In the genomic region with DNA sequence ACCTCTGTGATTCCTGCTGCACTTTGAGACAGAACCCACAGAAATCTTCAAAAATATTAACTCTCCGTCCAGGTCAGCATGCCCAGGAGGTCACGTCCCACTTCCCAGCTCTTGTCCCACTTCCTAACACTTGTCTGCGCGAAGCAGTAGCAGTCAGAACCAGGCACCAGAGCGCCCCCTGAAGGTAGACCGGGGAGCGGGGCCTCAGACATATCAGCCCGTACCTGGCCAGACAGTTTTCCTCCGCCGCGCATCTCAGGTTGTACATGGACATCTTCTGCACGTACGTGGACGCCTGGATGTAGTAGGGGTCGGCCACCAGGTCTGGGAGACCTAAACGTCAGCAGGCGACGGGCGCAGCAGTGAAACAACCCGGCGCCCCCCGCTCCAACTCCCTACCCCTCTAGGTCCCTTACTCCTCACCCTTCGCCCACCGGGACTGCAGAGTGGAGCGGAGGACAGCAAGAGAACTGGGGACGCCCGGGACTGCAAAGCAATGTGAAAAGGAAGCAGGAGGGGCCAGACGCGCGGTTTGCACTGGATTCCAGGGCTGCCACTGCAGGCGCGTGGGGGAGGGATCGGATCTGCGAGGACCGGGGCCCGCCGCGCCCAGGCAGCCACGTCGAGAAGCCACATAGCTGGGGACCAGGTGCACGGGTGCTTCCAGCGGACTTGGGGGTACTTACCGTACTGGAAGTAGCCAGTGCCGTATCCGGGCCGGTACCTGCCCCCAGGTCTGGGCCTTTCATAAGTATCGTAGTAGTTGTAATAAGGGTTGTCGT, we compare ENCODE assay signal across 8 cellular contexts. TPM values are rescaled to one million over a fixed set of nuclear protein-coding genes. Genes with fewer than 3 reads are reported as not detected.
DNase-seq lines count a peak whose midpoint lies in the region; ATAC-seq, FAIRE-seq and TF ChIP-seq lines count a peak whose summit lies in the region.

No MANE protein-coding gene starts in this region.

- H3K4me1 ChIP-seq in SK-N-SH (ENCODE audit: control insufficient read depth in 1 of 2, insufficient read depth in 2 of 2, low read depth in 1 of 2, low read length in 1 of 2) (peaks cover 14 to 16% of the 10 kb centered on the region in 2 experiments; a peak in 3 of 4 replicates), keratinocyte (ENCODE audit: control insufficient read depth, extremely low read depth, insufficient read depth, low read length) (peaks cover 11% of the 10 kb centered on the region)

- POLR2A ChIA-PET in SK-N-SH (lab: Yijun Ruan, JAX): interaction anchor here (1.0 kb wide), 1 partner anchor 115 kb away, joined by 4 read pairs; a partner anchor contains a TSS

- peaks cover 23% of the 10 kb centered on the region for H3K36me3 Mint-ChIP-seq in chondrocyte (ENCODE audit: low read depth)

- TF ChIP-seq EP300 in Ishikawa (IDR thresholded peaks at IDR 0.05; ENCODE audit: borderline replicate concordance) (no peak), SK-N-SH (IDR thresholded peaks at IDR 0.05; ENCODE audit: borderline replicate concordance in 1 of 2, low read depth in 1 of 2, low read length in 1 of 2) (0 out of 4 replicates have a peak, but pooled peaks of 1 of the 2 experiments have one; percentile 2)

- H4K20me1 ChIP-seq in SK-N-SH (ENCODE audit: insufficient read depth): no peaks in the 10 kb centered on the region
- no peaks in the 10 kb centered on the region for H4K20me1 ChIP-seq in keratinocyte (ENCODE audit: control insufficient read depth, extremely low read depth, insufficient read depth, low read length)

- TF ChIP-seq RAD21 in Ishikawa (IDR thresholded peaks at IDR 0.05; ENCODE audit: low read depth) (peak; percentile 72), SK-N-SH (IDR thresholded peaks at IDR 0.05; ENCODE audit: low read length) (peak; percentile 66)

- H3K9me3 ChIP-seq in SK-N-SH (no peaks in the 10 kb centered on the region), keratinocyte (ENCODE audit: control insufficient read depth, low read depth, low read length) (no peaks in the 10 kb centered on the region)

- H3K27ac ChIP-seq in SK-N-SH (ENCODE audit: low read depth in 2 of 2, low read length in 1 of 2) (peak overlapping the region in 1 of 2 experiments; percentile 83; a peak in 2 of 4 replicates), keratinocyte (ENCODE audit: control insufficient read depth, insufficient read depth, low read length) (no peak overlapping the region), skin epidermis (peak overlapping the region in 20 of 21 experiments; percentile 19 to 92 (median 66))

- H3K36me3 ChIP-seq in SK-N-SH (replicated peaks in 1 of 2; ENCODE audit: control insufficient read depth in 1 of 2, insufficient read depth in 2 of 2, low read length in 1 of 2) (peaks cover 6 to 24% of the 10 kb centered on the region in 2 experiments), keratinocyte (ENCODE audit: control insufficient read depth in 2 of 2, extremely low read depth in 1 of 2, insufficient read depth in 2 of 2, low read length in 2 of 2) (no peaks in the 10 kb centered on the region)

- peak; percentile 42 for ATAC-seq in GM19372 (IDR thresholded peaks at IDR 0.05; ENCODE audit: low read depth, unreplicated experiment)
- ATAC-seq in HG03095 (IDR thresholded peaks at IDR 0.05; ENCODE audit: unreplicated experiment): no peak

- TF ChIP-seq CTCF in SK-N-SH (IDR thresholded peaks at IDR 0.05) (peak; percentile 93), chondrocyte (IDR thresholded peaks at IDR 0.05) (peak; percentile 93), keratinocyte (optimal IDR thresholded peaks at IDR 0.05 in 1 of 3, IDR thresholded peaks at IDR 0.05 in 1 of 3, conservative IDR thresholded peaks at IDR 0.05 in 1 of 3; ENCODE audit: extremely low read depth in 1 of 3, insufficient read depth in 2 of 3, low read length in 3 of 3) (peak; percentile 81 to 94 (median 89))

- H3K9me2 ChIP-seq in SK-N-SH: no peaks in the 10 kb centered on the region

- DNase-seq in CD1c-positive myeloid dendritic cell (ENCODE audit: extremely low spot score): peak; percentile 12
- peak; percentile 74 for DNase-seq in SK-N-SH
- peak; percentile 95 for DNase-seq in chondrocyte (ENCODE audit: low spot score)
- peak; percentile 11 for DNase-seq in keratinocyte (ENCODE audit: low read depth, low spot score)

- WGBS in SK-N-SH (ENCODE audit: low lambda C conversion rate): 3% methylated on average over 38 of the region's 48 CpGs

- H3K27me3 Mint-ChIP-seq in chondrocyte (ENCODE audit: low read depth): no peaks in the 10 kb centered on the region

- no peak for FAIRE-seq in keratinocyte (lab: Jason Lieb, UNC)

- peak overlapping the region; percentile 88 for H3K4me2 ChIP-seq in SK-N-SH
- peak overlapping the region; percentile 97 for H3K4me2 ChIP-seq in keratinocyte (ENCODE audit: control insufficient read depth, extremely low read depth, insufficient read depth, low read depth, low read length)

- peak overlapping the region; percentile 95 for H3K4me3 Mint-ChIP-seq in chondrocyte (ENCODE audit: unreplicated experiment)

- H3F3A ChIP-seq in SK-N-SH (replicated peaks; ENCODE audit: insufficient read depth): peaks cover 12% of the 10 kb centered on the region

- H3K27ac Mint-ChIP-seq in chondrocyte (ENCODE audit: unreplicated experiment): peak overlapping the region; percentile 95

- peaks cover 52% of the 10 kb centered on the region for H3K79me2 ChIP-seq in SK-N-SH (ENCODE audit: insufficient read depth)
- no peaks in the 10 kb centered on the region for H3K79me2 ChIP-seq in keratinocyte (ENCODE audit: control insufficient read depth, insufficient read depth, low read length)

- H3K27me3 ChIP-seq in SK-N-SH (ENCODE audit: insufficient read depth): no peaks in the 10 kb centered on the region
- peaks cover 6% of the 10 kb centered on the region for H3K27me3 ChIP-seq in keratinocyte (ENCODE audit: control insufficient read depth, extremely low read depth, insufficient read depth, low read length)

- H3K9me1 ChIP-seq in keratinocyte (ENCODE audit: control insufficient read depth, extremely low read depth, insufficient read depth, low read length): no peaks in the 10 kb centered on the region

- dilution Hi-C loops in keratinocyte (cut with MboI; ENCODE audit: extremely low pct_ligation_motif_present, low sequenced_read_pairs): no loop called here

- CTCF ChIA-PET in SK-N-SH (lab: Yijun Ruan, JAX): interaction anchor here (0.5 to 3.7 kb wide), 37 partner anchors 8 to 443 kb away, joined by 3 to 25 read pairs (median 5); a partner anchor contains a TSS

- H3K9ac ChIP-seq in SK-N-SH (peak overlapping the region; percentile 91), keratinocyte (ENCODE audit: control insufficient read depth, extremely low read depth, insufficient read depth, low read length) (peak overlapping the region; percentile 42)

- H3K4me1 Mint-ChIP-seq in chondrocyte (ENCODE audit: low read depth): peaks cover 56% of the 10 kb centered on the region

- H3K9me3 Mint-ChIP-seq in chondrocyte (ENCODE audit: low read depth): no peaks in the 10 kb centered on the region

- H3K4me3 ChIP-seq in SK-N-SH (ENCODE audit: low read depth in 2 of 2, low read length in 1 of 2): peak overlapping the region; percentile 71 to 85
- H3K4me3 ChIP-seq in keratinocyte (ENCODE audit: control insufficient read depth in 2 of 3, extremely low read depth in 1 of 3, insufficient read depth in 2 of 3, low read depth in 1 of 3, low read length in 3 of 3): peak overlapping the region; percentile 40 to 83 (median 73)
- peak overlapping the region; percentile 42 to 63 (median 52) for H3K4me3 ChIP-seq in skin epidermis

- H2AFZ ChIP-seq in SK-N-SH (ENCODE audit: low read depth) (peak overlapping the region; percentile 83), keratinocyte (ENCODE audit: control insufficient read depth, low read length) (peak overlapping the region; percentile 86)

TF ChIP-seq in Ishikawa, 13 proteins besides CTCF, POLR2A, EP300 and RAD21 (continues in another document):
- TF ChIP-seq TEAD4 (IDR thresholded peaks at IDR 0.05) (peak; percentile 47; the same call in 1 of the 2 replicates), ZBTB7A (IDR thresholded peaks at IDR 0.05; ENCODE audit: low read depth) (0 out of 2 replicates have a peak, but pooled peaks have one; percentile 36)
- TF ChIP-seq, protein P1, sequence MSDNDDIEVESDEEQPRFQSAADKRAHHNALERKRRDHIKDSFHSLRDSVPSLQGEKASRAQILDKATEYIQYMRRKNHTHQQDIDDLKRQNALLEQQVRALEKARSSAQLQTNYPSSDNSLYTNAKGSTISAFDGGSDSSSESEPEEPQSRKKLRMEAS (IDR thresholded peaks at IDR 0.05): peak; percentile 64

TF ChIP-seq in SK-N-SH, 30 proteins besides CTCF, POLR2A, EP300 and RAD21 (continues in another document):
- TF ChIP-seq SMC3 (IDR thresholded peaks at IDR 0.05; ENCODE audit: low read depth, low read length) (peak; percentile 43), YY1 (IDR thresholded peaks at IDR 0.05; ENCODE audit: low read depth) (no peak), MXI1 (IDR thresholded peaks at IDR 0.05; ENCODE audit: low read depth, low read length) (0 out of 2 replicates have a peak, but pooled peaks have one; percentile 36)

RNA-seq across cellular contexts. Expression of a gene that starts 1.2 kb away (rescaled TPM):
- polyA plus RNA-seq in SK-N-SH (2012; rRNA removed) (36.3 and 50.4 TPM in 2 replicates), keratinocyte (0.13 to 0.93 TPM (median 0.33 TPM) in 3 replicates)
- 30.8 and 41.6 TPM in 2 replicates for polyA plus RNA-seq in SK-N-SH (2012; cell fraction: cytosol; rRNA removed)
- polyA plus RNA-seq in SK-N-SH (2012; cell fraction: nucleus; rRNA removed): 105 and 108 TPM in 2 replicates
- total RNA-seq in chondrocyte: 320 to 615 TPM (median 611 TPM) in 3 replicates
- polyA plus RNA-seq in keratinocyte (2011; ENCODE audit: low read depth): 0.46 TPM
- 0.30 and 0.52 TPM in 2 replicates for polyA plus RNA-seq in keratinocyte (2011; cell fraction: cytosol; rRNA removed)
- 0.47 and 0.68 TPM in 2 replicates for polyA plus RNA-seq in keratinocyte (2011; cell fraction: nucleus; rRNA removed)
- polyA plus RNA-seq in keratinocyte (2012; ENCODE audit: low replicate concordance): 0.73 and 1.00 TPM in 2 replicates
- polyA minus RNA-seq in keratinocyte: 0.64 to 1.9 TPM (median 1.1 TPM) in 3 replicates
- 1.2 TPM for polyA minus RNA-seq in keratinocyte (2011; cell fraction: cytosol; rRNA and poly(A)+ RNA removed)
- 1.2 TPM in 1 of 2 replicates, not detected in the other for polyA minus RNA-seq in keratinocyte (2011; cell fraction: nucleus; rRNA and poly(A)+ RNA removed)

RNA-seq across cellular contexts. Expression of a gene that starts 52.5 kb away (rescaled TPM):
- 0.08 and 0.21 TPM in 2 replicates for polyA plus RNA-seq in SK-N-SH (2012; rRNA removed)
- 0.10 and 0.13 TPM in 2 replicates for polyA plus RNA-seq in SK-N-SH (2012; cell fraction: cytosol; rRNA removed)
- 0.31 and 0.58 TPM in 2 replicates for polyA plus RNA-seq in SK-N-SH (2012; cell fraction: nucleus; rRNA removed)
- total RNA-seq in chondrocyte: 0.25 to 1.2 TPM (median 0.33 TPM) in 3 replicates
- polyA plus RNA-seq in keratinocyte: 0.05 to 0.08 TPM in 2 of 3 replicates, not detected in the other
- 0.59 TPM for polyA plus RNA-seq in keratinocyte (2011; ENCODE audit: low read depth)
- polyA plus RNA-seq in keratinocyte (2011; cell fraction: cytosol; rRNA removed): 0.04 and 0.15 TPM in 2 replicates
- polyA plus RNA-seq in keratinocyte (2011; cell fraction: nucleus; rRNA removed): 0.20 and 0.23 TPM in 2 replicates
- 0.13 TPM in 1 of 2 replicates, not detected in the other for polyA plus RNA-seq in keratinocyte (2012; ENCODE audit: low replicate concordance)
- polyA minus RNA-seq in keratinocyte: 0.46 TPM in 1 of 3 replicates, not detected in the others
- polyA minus RNA-seq in keratinocyte (2011; cell fraction: cytosol; rRNA and poly(A)+ RNA removed): not detected
- polyA minus RNA-seq in keratinocyte (2011; cell fraction: nucleus; rRNA and poly(A)+ RNA removed): not detected in 2 replicates

Comparison
In these comparisons a context has a peak if more than half of its experiments do, and no peak if none do; other contexts are left out.
1. DNase-seq: peak in every context shown above with its lines; median percentile 95 in chondrocyte; 74 in SK-N-SH; 12 in CD1c-positive myeloid dendritic cell; 11 in keratinocyte.
2. RNA of a gene that starts 1.2 kb away (polyA plus RNA-seq): 30.8 to 108 TPM in SK-N-SH; 0.13 to 1.00 TPM in keratinocyte; every median in the first group is over 10 times any median in the second.
3. Peak in every context shown above with its lines, with median percentiles within 50 percentile points of each other: H3K4me3 ChIP-seq and CTCF ChIP-seq.